In the genomic region with DNA sequence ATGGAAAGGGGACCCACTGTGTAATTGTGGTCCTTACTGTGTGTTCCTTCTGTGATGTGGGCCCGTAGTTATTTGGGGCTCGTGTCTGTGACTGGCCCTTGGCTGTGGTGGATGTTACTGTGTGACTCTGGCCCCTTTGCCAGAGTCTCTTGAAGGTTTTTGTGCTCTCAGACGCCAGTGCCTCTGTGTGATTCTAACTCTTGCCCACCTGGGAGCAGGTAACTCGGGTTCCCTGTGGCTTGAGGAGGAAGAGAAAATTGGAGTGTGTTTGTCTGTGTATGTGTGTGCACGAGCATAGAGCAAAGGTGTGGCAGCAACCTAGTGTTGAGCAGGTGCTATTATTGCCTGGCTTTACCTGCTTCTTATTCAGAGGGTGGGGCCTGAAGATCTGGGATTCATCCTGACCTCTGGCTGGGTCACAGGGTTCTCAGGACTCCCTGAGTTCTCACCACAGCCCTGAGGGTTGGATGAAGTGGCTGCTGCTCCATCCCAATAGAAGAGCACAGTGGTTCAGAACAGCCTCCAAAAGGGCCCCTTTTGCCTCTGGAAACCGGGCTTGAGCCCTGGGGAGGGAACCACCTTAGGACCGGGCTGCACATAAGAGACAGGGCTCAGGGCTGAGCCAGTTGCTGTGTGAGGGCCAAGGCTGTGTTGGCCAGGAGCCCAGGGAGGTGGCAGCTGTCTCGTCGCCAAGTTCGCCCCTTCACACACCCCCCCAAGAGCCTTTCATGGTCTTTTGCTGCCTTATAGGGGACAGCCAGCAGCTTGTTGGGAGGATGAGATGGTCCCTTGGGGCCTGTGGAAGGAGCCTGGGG, we compare ENCODE assay signal across 8 cellular contexts. TPM values are rescaled to one million over a fixed set of nuclear protein-coding genes. Genes with fewer than 3 reads are reported as not detected.
A peak's percentile ranks its signal among the peaks of the same experiment; 100 is the strongest.
DNase-seq lines count a peak whose midpoint lies in the region; ATAC-seq, FAIRE-seq and TF ChIP-seq lines count a peak whose summit lies in the region.

No MANE protein-coding gene starts in this region.

- no peaks in the 10 kb centered on the region for H3K27me3 ChIP-seq in OCI-LY1 (ENCODE audit: insufficient read depth, low read length)
- H3K27me3 ChIP-seq in esophagus (ENCODE audit: control insufficient read depth in 1 of 2, insufficient read depth in 2 of 2, low read length in 2 of 2): peaks cover 0 to 3% of the 10 kb centered on the region in 2 donors
- H3K27me3 ChIP-seq in trophoblast cell (ENCODE audit: insufficient read depth, low read length): no peaks in the 10 kb centered on the region

- H2BK120ac ChIP-seq in trophoblast cell (ENCODE audit: insufficient read depth, low read length, poor library complexity): no peak overlapping the region

- ATAC-seq in HG03354 (IDR thresholded peaks at IDR 0.05; ENCODE audit: poor library complexity, severe bottlenecking, unreplicated experiment): no peak

- H3K9me3 ChIP-seq in OCI-LY1 (ENCODE audit: low read length) (no peaks in the 10 kb centered on the region), esophagus (ENCODE audit: control insufficient read depth in 2 of 2, insufficient read depth in 1 of 2, low read depth in 1 of 2, low read length in 1 of 2) (no peaks in the 10 kb centered on the region), trophoblast cell (ENCODE audit: insufficient read depth, low read depth, low read length) (no peaks in the 10 kb centered on the region)

- no peak overlapping the region for H2AFZ ChIP-seq in OCI-LY1 (ENCODE audit: low read length)
- no peak overlapping the region for H2AFZ ChIP-seq in trophoblast cell (ENCODE audit: insufficient read depth, low read length, poor library complexity)

- no peak overlapping the region for H3K23ac ChIP-seq in trophoblast cell (ENCODE audit: low read length)

- H3K14ac ChIP-seq in trophoblast cell (ENCODE audit: low read length): no peak overlapping the region

- DNase-seq in GM19239 (ENCODE audit: insufficient read length, low spot score) (no peak), trophoblast cell (no peak), HCEC 1CT (no peak), occipital lobe (lab: John Stamatoyannopoulos, UW) (no peak), OCI-M1 (lab: John Stamatoyannopoulos, UW) (no peak)

- H2BK5ac ChIP-seq in trophoblast cell (ENCODE audit: low read depth, low read length, poor library complexity): no peak overlapping the region

- H4K12ac ChIP-seq in trophoblast cell (ENCODE audit: low read depth, low read length): no peak overlapping the region

- WGBS in esophagus, 2 donors: 2 to 37% methylated on average over 10 of the region's 10 CpGs
- no CpG with 5 or more reads among the region's 10 CpGs for WGBS in trophoblast cell (ENCODE audit: extremely low coverage, insufficient coverage, insufficient read length)

- no peak overlapping the region for H2BK12ac ChIP-seq in trophoblast cell (ENCODE audit: low read length)

- peak overlapping the region; percentile 94 for H3K4me2 ChIP-seq in OCI-LY1 (ENCODE audit: low read length)
- H3K4me2 ChIP-seq in trophoblast cell (ENCODE audit: low read length): peak overlapping the region; percentile 55

- H3K36me3 ChIP-seq in OCI-LY1 (ENCODE audit: insufficient read depth, low read length): peaks cover 49% of the 10 kb centered on the region
- peaks cover 0 to 5% of the 10 kb centered on the region in 2 donors for H3K36me3 ChIP-seq in esophagus (ENCODE audit: control insufficient read depth in 2 of 2, insufficient read depth in 2 of 2, low read length in 1 of 2)
- peaks cover 16% of the 10 kb centered on the region in 2 experiments for H3K36me3 ChIP-seq in trophoblast cell (ENCODE audit: control insufficient read depth in 1 of 2, insufficient read depth in 2 of 2, low read length in 2 of 2)

- TF ChIP-seq CTCF in OCI-LY1 (IDR thresholded peaks at IDR 0.05; ENCODE audit: low read length): no peak

- no peak overlapping the region for H4K91ac ChIP-seq in trophoblast cell (ENCODE audit: low read depth, low read length)

- H3F3A ChIP-seq in OCI-LY1 (ENCODE audit: insufficient read depth, low read length): no peaks in the 10 kb centered on the region

- H3K79me1 ChIP-seq in trophoblast cell (ENCODE audit: low read length): peaks cover 10% of the 10 kb centered on the region

- peak overlapping the region; percentile 93 for H3K27ac ChIP-seq in OCI-LY1 (ENCODE audit: low read depth, low read length, poor library complexity, severe bottlenecking)
- H3K27ac ChIP-seq in esophagus (ENCODE audit: low read depth in 2 of 2, low read length in 1 of 2): peak overlapping the region; percentile 97 to 98
- H3K27ac ChIP-seq in trophoblast cell (ENCODE audit: low read depth, low read length): no peak overlapping the region

- no peaks in the 10 kb centered on the region for H4K20me1 ChIP-seq in OCI-LY1 (ENCODE audit: insufficient read depth, low read length)

- peaks cover 62% of the 10 kb centered on the region for H3K79me2 ChIP-seq in OCI-LY1 (ENCODE audit: insufficient read depth, low read length)
- peaks cover 31% of the 10 kb centered on the region for H3K79me2 ChIP-seq in trophoblast cell (ENCODE audit: control insufficient read depth, insufficient read depth, low read length, poor library complexity)

- H3K4me1 ChIP-seq in OCI-LY1 (ENCODE audit: insufficient read depth, low read length, severe bottlenecking) (peaks cover 20% of the 10 kb centered on the region), esophagus (ENCODE audit: control insufficient read depth in 2 of 2, insufficient read depth in 2 of 2, low read length in 1 of 2) (peaks cover 0 to 6% of the 10 kb centered on the region in 2 donors), trophoblast cell (ENCODE audit: control insufficient read depth in 1 of 2, insufficient read depth in 2 of 2, low read length in 2 of 2) (peaks cover 7% of the 10 kb centered on the region in 2 experiments)

- H3K4me3 ChIP-seq in OCI-LY1 (ENCODE audit: low read depth, low read length, poor library complexity, severe bottlenecking) (peak overlapping the region; percentile 92), esophagus (ENCODE audit: low read depth in 1 of 2, low read length in 2 of 2) (peak overlapping the region; percentile 58 to 88), trophoblast cell (ENCODE audit: low read depth, low read length) (peak overlapping the region; percentile 90)

- H3K9ac ChIP-seq in OCI-LY1 (ENCODE audit: low read length) (peak overlapping the region; percentile 93), trophoblast cell (ENCODE audit: low read length) (no peak overlapping the region)

- peak overlapping the region; percentile 92 for H3K4ac ChIP-seq in trophoblast cell (ENCODE audit: low read depth, low read length)

- peak; percentile 8 for FAIRE-seq in GM19239 (lab: Jason Lieb, UNC)

- H2AK5ac ChIP-seq in trophoblast cell (ENCODE audit: low read length): no peak overlapping the region

- no peaks in the 10 kb centered on the region for H3K9me2 ChIP-seq in OCI-LY1 (ENCODE audit: low read depth, low read length)

- no peak overlapping the region for H4K8ac ChIP-seq in trophoblast cell (ENCODE audit: low read depth, low read length)

- no peak overlapping the region for H3K18ac ChIP-seq in trophoblast cell (ENCODE audit: low read length)

RNA-seq across cellular contexts. Expression of gene RBM10, which starts 1.3 kb away (rescaled TPM):
- polyA plus RNA-seq in esophagus: 10 to 100 TPM; 24.8 to 35.7 TPM
- polyA plus RNA-seq in trophoblast cell (2013): 39.7 and 40.1 TPM in 2 replicates
- total RNA-seq in occipital lobe: 38.7 TPM

RNA-seq across cellular contexts. Expression of gene NDUFB11, which starts 1.8 kb away (rescaled TPM):
- polyA plus RNA-seq in esophagus: 10 to 100 TPM; 72.2 to 75.0 TPM
- 94.5 and 94.9 TPM in 2 replicates for polyA plus RNA-seq in trophoblast cell (2013)
- 50.4 TPM for total RNA-seq in occipital lobe

RNA-seq across cellular contexts. Expression of gene UBA1, which starts 47.3 kb away (rescaled TPM):
- polyA plus RNA-seq in esophagus: 100 to 1,000 TPM; 111 to 126 TPM
- 138 and 139 TPM in 2 replicates for polyA plus RNA-seq in trophoblast cell (2013)
- 127 TPM for total RNA-seq in occipital lobe
